In the genomic region with DNA sequence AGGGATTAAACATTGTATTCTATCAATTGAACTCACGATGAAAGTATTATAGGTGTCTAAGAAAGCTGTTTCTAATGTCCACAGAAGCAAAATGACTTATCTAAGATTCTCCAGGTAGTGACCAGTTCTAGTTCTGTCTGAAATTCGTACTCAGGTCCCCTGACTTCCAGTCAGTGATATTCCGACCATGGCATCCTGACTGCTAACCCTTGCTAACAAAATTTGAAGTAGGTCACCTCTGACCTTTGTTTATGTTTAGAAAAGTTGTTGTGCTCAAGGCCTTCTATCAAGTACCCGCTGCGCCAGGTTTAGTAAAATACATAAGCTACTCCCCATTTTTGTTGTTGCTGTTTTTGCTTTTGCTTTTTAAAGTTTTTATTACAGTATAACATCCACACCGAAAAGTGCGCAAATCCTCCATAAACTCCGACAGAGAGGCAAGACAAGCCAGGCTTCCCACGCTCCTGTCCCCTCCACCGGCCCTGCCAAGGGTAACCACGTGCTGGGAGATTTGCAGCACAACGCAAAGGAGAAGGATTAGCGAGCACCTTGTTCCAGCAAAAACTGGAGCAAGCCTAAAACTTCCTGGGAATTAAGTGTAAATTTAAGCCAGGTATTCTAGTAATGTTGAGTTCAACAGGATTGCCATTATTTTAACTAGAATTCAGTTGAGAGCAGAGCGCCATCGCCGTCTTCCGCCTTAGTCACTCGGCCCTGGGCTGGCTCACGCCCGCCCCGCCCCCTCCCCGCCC, we compare ENCODE assay signal across 8 cellular contexts. TPM values are rescaled to one million over a fixed set of nuclear protein-coding genes. Genes with fewer than 3 reads are reported as not detected.
DNase-seq lines count a peak whose midpoint lies in the region; ATAC-seq and TF ChIP-seq lines count a peak whose summit lies in the region.

No MANE protein-coding gene starts in this region.

- in situ Hi-C loops in GM13977 (cut with MboI; ENCODE audit: low pct_unique_long_range_greater_than_20kb, low sequenced_read_pairs, unreplicated experiment), result no loop called here

- H3K27ac ChIP-seq in 22Rv1 (peak overlapping the region; percentile 77), adrenal gland (peak overlapping the region; percentile 23 to 98 (median 96))

- 22 to 38% (median 28%) methylated on average over 13 to 22 of the region's 22 CpGs for WGBS in adrenal gland, 4 donors

- H3K9me3 ChIP-seq in adrenal gland (replicated peaks in 1 of 3) (no peaks in the 10 kb centered on the region), iPS-18c (ENCODE audit: control insufficient read depth, insufficient read depth, low read length) (no peaks in the 10 kb centered on the region), skeletal muscle satellite cell (replicated peaks; ENCODE audit: low read length) (no peaks in the 10 kb centered on the region)

- DNase-seq in NCI-H2227 treated with DMSO at 0.1 percent for 48 hours (lab: John Stamatoyannopoulos, UW) (peak; percentile 88), adrenal gland (peak in 4 of 7 donors; percentile 67 to 70 (median 69)), GM13977 (ENCODE audit: low spot score) (no peak)

- H3K4me3 ChIP-seq in adrenal gland (peak overlapping the region in 2 of 4 donors; percentile 32 to 67), iPS-18c (ENCODE audit: insufficient read depth, low read depth, low read length) (peak overlapping the region; percentile 38), skeletal muscle satellite cell (ENCODE audit: low read length) (peak overlapping the region; percentile 64)

- no peak for TF ChIP-seq CTCF in 22Rv1 (IDR thresholded peaks at IDR 0.05)
- no peak for TF ChIP-seq CTCF in adrenal gland (IDR thresholded peaks at IDR 0.05)
- no peak for TF ChIP-seq CTCF in GM13977 (IDR thresholded peaks at IDR 0.05; ENCODE audit: extremely low read depth, insufficient read depth, missing control alignments)

- H3K4me1 ChIP-seq in adrenal gland (replicated peaks in 1 of 2), result peaks cover 0 to 16% of the 10 kb centered on the region in 2 donors
- peaks cover 18% of the 10 kb centered on the region for H3K4me1 ChIP-seq in skeletal muscle satellite cell (ENCODE audit: control insufficient read depth, insufficient read depth, low read length)

- TF ChIP-seq POLR2A in adrenal gland (IDR thresholded peaks at IDR 0.05), result no peak

- H3K36me3 ChIP-seq in adrenal gland (replicated peaks in 1 of 2), result no peaks in the 10 kb centered on the region
- H3K36me3 ChIP-seq in skeletal muscle satellite cell (ENCODE audit: insufficient read depth, low read length), result no peaks in the 10 kb centered on the region

- ATAC-seq in GM18858 (IDR thresholded peaks at IDR 0.05; ENCODE audit: unreplicated experiment), result peak; percentile 23
- peak; percentile 21 for ATAC-seq in HG03060 (IDR thresholded peaks at IDR 0.05; ENCODE audit: low read depth, unreplicated experiment)

- H3K27me3 ChIP-seq in adrenal gland (no peaks in the 10 kb centered on the region), skeletal muscle satellite cell (ENCODE audit: control insufficient read depth, insufficient read depth, low read length) (no peaks in the 10 kb centered on the region)

- H3K9ac ChIP-seq in skeletal muscle satellite cell (ENCODE audit: low read depth, low read length), result peak overlapping the region; percentile 59

- H3K4me2 ChIP-seq in skeletal muscle satellite cell (ENCODE audit: low read length), result peak overlapping the region; percentile 79

- intact Hi-C loops in adrenal gland (cut with DNase I), result no loop called here

RNA-seq across cellular contexts. Expression of a gene that starts 17.9 kb away (rescaled TPM):
- 10 to 100 TPM; 29.6 to 55.7 (median 46.2) TPM for total RNA-seq in adrenal gland
- polyA plus RNA-seq in adrenal gland, result 10 to 100 TPM; 13.9 to 49.1 (median 21.6) TPM
- 65.7 and 77.8 TPM in 2 replicates for total RNA-seq in skeletal muscle satellite cell (2012; rRNA removed)

RNA-seq across cellular contexts. Expression of a gene that starts 20.2 kb away (rescaled TPM):
- total RNA-seq in adrenal gland, result not detected
- not detected for polyA plus RNA-seq in adrenal gland
- not detected in 2 replicates for total RNA-seq in skeletal muscle satellite cell (2012; rRNA removed)
